Comparison of ENCODE assay signal across 9 cellular contexts in genomic region chr2:237922641-237923361, GRCh38. TPM values are rescaled to one million over a fixed set of nuclear protein-coding genes. Genes with fewer than 3 reads are reported as not detected.
DNase-seq lines count a peak whose midpoint lies in the region; ATAC-seq and TF ChIP-seq lines count a peak whose summit lies in the region.
"Had no signal": no experiment of that assay in that cellular context is flagged by ENCODE, and none has a peak within 500 bp of the region (broad histone marks: within the 10 kb centered on the region; RNA-seq: fewer than 3 reads in every experiment).

No MANE protein-coding gene starts in this region.

- H3K4me3 ChIP-seq in lower lobe of right lung, result peak overlapping the region; percentile 40
- peak overlapping the region in 1 of 4 donors; percentile 35 for H3K4me3 ChIP-seq in upper lobe of left lung
- no peak overlapping the region for H3K4me3 ChIP-seq in OCI-LY7 (ENCODE audit: low read depth, low read length, poor library complexity, severe bottlenecking)

- H3K27ac Mint-ChIP-seq in activated CD4-positive, alpha-beta memory T cell treated with anti-CD3 and anti-CD28 coated beads for 36 hours, result no peak overlapping the region
- H3K27ac Mint-ChIP-seq in activated CD4-positive, alpha-beta memory T cell treated with anti-CD3 and anti-CD28 coated beads, Interleukin-2, amount 10 ng/mL, durations not matched to agents 7 days and 5 days, result no peak overlapping the region
- no peak overlapping the region for H3K27ac Mint-ChIP-seq in activated T-helper 2 cell treated with anti-CD3 and anti-CD28 coated beads, Interferon-gamma antibody, Interleukin-2, Interleukin-4, amounts not matched to agents 10 μg/mL and 5 μg/mL and 100 μg/mL, durations not matched to agents 14 hours and 24 hours and 36 hours

- no peaks in the 10 kb centered on the region for H3K36me3 ChIP-seq in lower lobe of right lung
- H3K36me3 ChIP-seq in upper lobe of left lung, result no peaks in the 10 kb centered on the region
- no peaks in the 10 kb centered on the region for H3K36me3 ChIP-seq in OCI-LY7 (ENCODE audit: insufficient read depth, low read length)

- H3K4me1 ChIP-seq in lower lobe of right lung, result peaks cover 14% of the 10 kb centered on the region
- peaks cover 0 to 10% (median 0%) of the 10 kb centered on the region in 4 donors for H3K4me1 ChIP-seq in upper lobe of left lung
- H3K4me1 ChIP-seq in OCI-LY7 (ENCODE audit: insufficient read depth, low read length, poor library complexity, severe bottlenecking), result peaks cover 11% of the 10 kb centered on the region

- no peak overlapping the region for H3K4me3 Mint-ChIP-seq in activated CD4-positive, alpha-beta memory T cell treated with anti-CD3 and anti-CD28 coated beads for 36 hours
- no peak overlapping the region for H3K4me3 Mint-ChIP-seq in activated CD4-positive, alpha-beta memory T cell treated with anti-CD3 and anti-CD28 coated beads, Interleukin-2, amount 10 ng/mL, durations not matched to agents 7 days and 5 days
- peak overlapping the region; percentile 33 for H3K4me3 Mint-ChIP-seq in activated T-helper 2 cell treated with anti-CD3 and anti-CD28 coated beads, Interferon-gamma antibody, Interleukin-2, Interleukin-4, amounts not matched to agents 10 μg/mL and 5 μg/mL and 100 μg/mL, durations not matched to agents 14 hours and 24 hours and 36 hours (ENCODE audit: low read depth)

- peak; percentile 19 to 31 for ATAC-seq in lower lobe of right lung
- peak in 1 of 2 donors; percentile 44 for ATAC-seq in upper lobe of left lung (ENCODE audit: low FRiP score in 2 of 2)

- intact Hi-C loops in activated CD4-positive, alpha-beta memory T cell treated with anti-CD3 and anti-CD28 coated beads for 36 hours (cut with micrococcal nuclease), result loop anchor here (5.0 kb wide), 1 partner anchor 44 kb away; the partner anchor contains the start of gene UBE2F
- intact Hi-C loops in activated T-helper 2 cell treated with anti-CD3 and anti-CD28 coated beads, Interferon-gamma antibody, Interleukin-2, Interleukin-4, amounts not matched to agents 10 μg/mL and 5 μg/mL and 100 μg/mL, durations not matched to agents 14 hours and 24 hours and 36 hours (cut with micrococcal nuclease), result loop anchor here (5.0 kb wide), 1 partner anchor 44 kb away; the partner anchor contains the start of gene UBE2F
- intact Hi-C loops in lower lobe of right lung (cut with DNase I) (no loop called here), OCI-LY7 (cut with micrococcal nuclease; ENCODE audit: unreplicated experiment) (loop anchor here (1.0 to 10.0 kb wide), 2 partner anchors 184 to 232 kb away; partner anchors contain the start of gene ERFE)

- TF ChIP-seq CTCF in lower lobe of right lung (IDR thresholded peaks at IDR 0.05) (no peak), upper lobe of left lung (IDR thresholded peaks at IDR 0.05) (no peak), OCI-LY7 (conservative IDR thresholded peaks at IDR 0.05; ENCODE audit: low read length) (no peak)

- CTCF ChIA-PET in activated CD4-positive, alpha-beta memory T cell treated with anti-CD3 and anti-CD28 coated beads for 36 hours (lab: Charles Lee), result interaction anchor here (0.6 to 2.9 kb wide), 24 partner anchors 9 to 410 kb away, joined by 3 to 12 read pairs (median 3); partner anchors contain the start of gene SCLY
- CTCF ChIA-PET in activated CD4-positive, alpha-beta memory T cell treated with anti-CD3 and anti-CD28 coated beads, Interleukin-2, amount 10 ng/mL, durations not matched to agents 7 days and 5 days (lab: Charles Lee), result interaction anchor here (0.6 to 3.3 kb wide), 29 partner anchors 9 to 214 kb away, joined by 3 to 16 read pairs (median 3); partner anchors contain the start of gene SCLY
- CTCF ChIA-PET in OCI-LY7 (lab: Charles Lee; ENCODE audit: unreplicated experiment), result no interaction called here

- H3K36me3 Mint-ChIP-seq in activated CD4-positive, alpha-beta memory T cell treated with anti-CD3 and anti-CD28 coated beads for 36 hours, result no peaks in the 10 kb centered on the region
- no peaks in the 10 kb centered on the region for H3K36me3 Mint-ChIP-seq in activated CD4-positive, alpha-beta memory T cell treated with anti-CD3 and anti-CD28 coated beads, Interleukin-2, amount 10 ng/mL, durations not matched to agents 7 days and 5 days (ENCODE audit: low read depth)
- no peaks in the 10 kb centered on the region for H3K36me3 Mint-ChIP-seq in activated T-helper 2 cell treated with anti-CD3 and anti-CD28 coated beads, Interferon-gamma antibody, Interleukin-2, Interleukin-4, amounts not matched to agents 10 μg/mL and 5 μg/mL and 100 μg/mL, durations not matched to agents 14 hours and 24 hours and 36 hours (ENCODE audit: low read depth)

- H3K27ac ChIP-seq in lower lobe of right lung, result peak overlapping the region; percentile 51
- H3K27ac ChIP-seq in upper lobe of left lung, result peak overlapping the region in 3 of 4 donors; percentile 40 to 69 (median 45)
- no peak overlapping the region for H3K27ac ChIP-seq in OCI-LY7 (ENCODE audit: low read depth, low read length, poor library complexity, severe bottlenecking)

- DNase-seq in activated CD4-positive, alpha-beta memory T cell treated with anti-CD3 and anti-CD28 coated beads for 36 hours, result peak; percentile 37
- no peak for DNase-seq in activated CD4-positive, alpha-beta memory T cell treated with anti-CD3 and anti-CD28 coated beads, Interleukin-2, amount 10 ng/mL, durations not matched to agents 7 days and 5 days
- DNase-seq in activated T-helper 2 cell treated with anti-CD3 and anti-CD28 coated beads, Interferon-gamma antibody, Interleukin-2, Interleukin-4, amounts not matched to agents 10 μg/mL and 5 μg/mL and 100 μg/mL, durations not matched to agents 14 hours and 24 hours and 36 hours (ENCODE audit: low spot score), result no peak
- DNase-seq in lower lobe of right lung (no peak), upper lobe of left lung (no peak), OCI-LY7 (ENCODE audit: low spot score) (no peak), foreskin melanocyte (no peak), 8988T (no peak)
- DNase-seq: NCI-H2029 had no signal

- no peaks in the 10 kb centered on the region for H3K9me3 Mint-ChIP-seq in activated CD4-positive, alpha-beta memory T cell treated with anti-CD3 and anti-CD28 coated beads for 36 hours
- H3K9me3 Mint-ChIP-seq in activated CD4-positive, alpha-beta memory T cell treated with anti-CD3 and anti-CD28 coated beads, Interleukin-2, amount 10 ng/mL, durations not matched to agents 7 days and 5 days, result peaks cover 1% of the 10 kb centered on the region
- H3K9me3 Mint-ChIP-seq in activated T-helper 2 cell treated with anti-CD3 and anti-CD28 coated beads, Interferon-gamma antibody, Interleukin-2, Interleukin-4, amounts not matched to agents 10 μg/mL and 5 μg/mL and 100 μg/mL, durations not matched to agents 14 hours and 24 hours and 36 hours, result no peaks in the 10 kb centered on the region

- no peaks in the 10 kb centered on the region for H3K79me2 ChIP-seq in OCI-LY7 (ENCODE audit: insufficient read depth, low read depth, low read length)

- 49 to 54% methylated on average over 8 to 13 of the region's 13 CpGs for WGBS in upper lobe of left lung, 2 donors

- no peak for TF ChIP-seq POLR2A in upper lobe of left lung (IDR thresholded peaks at IDR 0.05)

- no peaks in the 10 kb centered on the region for H4K20me1 ChIP-seq in OCI-LY7 (ENCODE audit: insufficient read depth, low read length)

- peaks cover 33% of the 10 kb centered on the region for H3K4me1 Mint-ChIP-seq in activated CD4-positive, alpha-beta memory T cell treated with anti-CD3 and anti-CD28 coated beads for 36 hours (ENCODE audit: low read depth)
- H3K4me1 Mint-ChIP-seq in activated CD4-positive, alpha-beta memory T cell treated with anti-CD3 and anti-CD28 coated beads, Interleukin-2, amount 10 ng/mL, durations not matched to agents 7 days and 5 days, result peaks cover 38% of the 10 kb centered on the region
- H3K4me1 Mint-ChIP-seq in activated T-helper 2 cell treated with anti-CD3 and anti-CD28 coated beads, Interferon-gamma antibody, Interleukin-2, Interleukin-4, amounts not matched to agents 10 μg/mL and 5 μg/mL and 100 μg/mL, durations not matched to agents 14 hours and 24 hours and 36 hours (ENCODE audit: low read depth), result peaks cover 17% of the 10 kb centered on the region

- no TSS peak for BruUV-seq in OCI-LY7 (replicated peaks; lab: Mats Ljungman, UMichigan)

- H3K27me3 ChIP-seq in lower lobe of right lung (ENCODE audit: low read depth), result no peaks in the 10 kb centered on the region
- H3K27me3 ChIP-seq in upper lobe of left lung, result no peaks in the 10 kb centered on the region

- POLR2A ChIA-PET in activated CD4-positive, alpha-beta memory T cell treated with anti-CD3 and anti-CD28 coated beads for 36 hours (lab: Charles Lee), result no interaction called here
- POLR2A ChIA-PET in activated CD4-positive, alpha-beta memory T cell treated with anti-CD3 and anti-CD28 coated beads, Interleukin-2, amount 10 ng/mL, durations not matched to agents 7 days and 5 days (lab: Charles Lee), result interaction anchor here (1.0 to 1.8 kb wide), 2 partner anchors 24 to 138 kb away, joined by 3 to 7 read pairs; partner anchors contain the start of gene SCLY
- POLR2A ChIA-PET in OCI-LY7 (lab: Charles Lee), result interaction anchor here (0.6 kb wide), 1 partner anchor 20 kb away, joined by 3 read pairs; no protein-coding TSS in a partner anchor

- no peak for TF ChIP-seq EP300 in upper lobe of left lung (IDR thresholded peaks at IDR 0.05)

- H3K27me3 Mint-ChIP-seq in activated CD4-positive, alpha-beta memory T cell treated with anti-CD3 and anti-CD28 coated beads for 36 hours, result no peaks in the 10 kb centered on the region
- peaks cover 2% of the 10 kb centered on the region for H3K27me3 Mint-ChIP-seq in activated CD4-positive, alpha-beta memory T cell treated with anti-CD3 and anti-CD28 coated beads, Interleukin-2, amount 10 ng/mL, durations not matched to agents 7 days and 5 days
- no peaks in the 10 kb centered on the region for H3K27me3 Mint-ChIP-seq in activated T-helper 2 cell treated with anti-CD3 and anti-CD28 coated beads, Interferon-gamma antibody, Interleukin-2, Interleukin-4, amounts not matched to agents 10 μg/mL and 5 μg/mL and 100 μg/mL, durations not matched to agents 14 hours and 24 hours and 36 hours (ENCODE audit: low read depth)

- no peaks in the 10 kb centered on the region for H3K9me2 ChIP-seq in OCI-LY7 (ENCODE audit: insufficient read depth, low read length)

- no peak overlapping the region for H2AFZ ChIP-seq in OCI-LY7 (ENCODE audit: low read length)

- no peaks in the 10 kb centered on the region for H3K9me3 ChIP-seq in lower lobe of right lung
- H3K9me3 ChIP-seq in upper lobe of left lung, result no peaks in the 10 kb centered on the region
- H3K9me3 ChIP-seq in OCI-LY7 (ENCODE audit: low read length), result no peaks in the 10 kb centered on the region

- H3K4me2 ChIP-seq in OCI-LY7 (ENCODE audit: low read length), result no peak overlapping the region

RNA-seq across cellular contexts. Expression of gene UBE2F, which starts 44.0 kb away (rescaled TPM):
- 10 to 100 TPM; 50.7 to 52.9 TPM for total RNA-seq in activated CD4-positive, alpha-beta memory T cell treated with anti-CD3 and anti-CD28 coated beads for 36 hours
- total RNA-seq in activated CD4-positive, alpha-beta memory T cell treated with anti-CD3 and anti-CD28 coated beads, Interleukin-2, amount 10 ng/mL, durations not matched to agents 7 days and 5 days, result 10 to 100 TPM; 77.5 to 82.7 TPM
- total RNA-seq in activated T-helper 2 cell treated with anti-CD3 and anti-CD28 coated beads, Interferon-gamma antibody, Interleukin-2, Interleukin-4, amounts not matched to agents 10 μg/mL and 5 μg/mL and 100 μg/mL, durations not matched to agents 14 hours and 24 hours and 36 hours, result 137 and 146 TPM in 2 replicates
- 59.5 TPM for total RNA-seq in lower lobe of right lung
- 10 to 100 TPM; 11.5 to 65.5 (median 39.8) TPM for total RNA-seq in upper lobe of left lung
- 18.1 and 19.9 TPM in 2 replicates for total RNA-seq in OCI-LY7 (2014; rRNA removed; shearing (Covaris generic))
- total RNA-seq in OCI-LY7 (2022), result 21.0 and 27.1 TPM in 2 replicates
